Comparison of ENCODE assay signal across 37 cellular contexts in the genomic region with DNA sequence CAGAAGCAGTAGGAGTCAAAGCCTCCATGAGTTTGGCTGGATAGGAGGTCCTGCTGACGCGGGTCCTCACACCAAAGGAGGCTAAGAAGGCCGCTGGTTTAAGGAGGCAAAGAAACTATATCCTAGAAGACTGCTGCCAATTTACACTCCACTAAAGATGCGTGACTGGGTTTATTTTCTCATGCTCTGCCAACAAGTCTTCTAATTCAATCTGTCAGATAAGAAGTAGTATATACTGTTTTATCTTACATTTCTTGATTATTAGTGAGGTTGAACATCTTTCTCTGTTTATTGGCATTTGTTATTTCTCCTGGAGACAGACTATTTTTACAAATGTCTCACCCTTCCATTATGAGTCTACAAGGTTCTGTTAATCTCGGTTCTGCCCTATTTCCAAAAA.
"Had no signal": no experiment of that assay in that cellular context is flagged by ENCODE, and none has a peak within 500 bp of the region (broad histone marks: within the 10 kb centered on the region; RNA-seq: fewer than 3 reads in every experiment).

No MANE protein-coding gene starts in this region.

- H3K27me3 Mint-ChIP-seq: activated CD4-positive, alpha-beta memory T cell treated with anti-CD3 and anti-CD28 coated beads, Interleukin-2, amount 10 ng/mL, durations not matched to agents 7 days and 5 days; activated CD4-positive, alpha-beta T cell treated with anti-CD3 and anti-CD28 coated beads for 36 hours; activated CD4-positive, alpha-beta T cell treated with anti-CD3 and anti-CD28 coated beads, Interleukin-2, amount 10 ng/mL, durations not matched to agents 7 days and 5 days; activated CD8-positive, alpha-beta memory T cell treated with anti-CD3 and anti-CD28 coated beads, Interleukin-2, amount 10 ng/mL, durations not matched to agents 7 days and 5 days; activated naive CD4-positive, alpha-beta T cell treated with anti-CD3 and anti-CD28 coated beads, Interleukin-2, amount 10 ng/mL, durations not matched to agents 7 days and 5 days; activated naive CD4-positive, alpha-beta T cell treated with anti-CD3 and anti-CD28 coated beads, Interleukin-2, amount 50 U/mL, for 24 hours; activated naive CD8-positive, alpha-beta T cell; activated naive CD8-positive, alpha-beta T cell treated with anti-CD3 and anti-CD28 coated beads, Interleukin-2, amount 10 ng/mL, durations not matched to agents 7 days and 5 days; activated naive CD8-positive, alpha-beta T cell treated with anti-CD3 and anti-CD28 coated beads, Interleukin-2, amount 50 U/mL, for 24 hours; activated T-cell treated with anti-CD3 and anti-CD28 coated beads, Interleukin-2, amount 50 U/mL, for 24 hours; brain; central memory CD8-positive, alpha-beta T cell; T-cell had no signal

- H3K27ac ChIP-seq: ascending aorta, cardiac muscle cell, VCaP had no signal

- ATAC-seq: activated CD4-positive, alpha-beta T cell treated with anti-CD3 and anti-CD28 coated beads for 36 hours; activated CD4-positive, CD25-positive, alpha-beta regulatory T cell treated with anti-CD3 and anti-CD28 coated beads, Interleukin-2, amount 50 U/mL, for 24 hours; activated CD8-positive, alpha-beta memory T cell treated with anti-CD3 and anti-CD28 coated beads, Interleukin-2, amount 10 ng/mL, durations not matched to agents 7 days and 5 days; activated CD8-positive, alpha-beta T cell treated with anti-CD3 and anti-CD28 coated beads, Interleukin-2, amount 10 ng/mL, durations not matched to agents 7 days and 5 days; activated naive CD8-positive, alpha-beta T cell treated with anti-CD3 and anti-CD28 coated beads, Interleukin-2, amount 50 U/mL, for 24 hours; T-cell had no signal

- FAIRE-seq: TTC549 had no signal

- H3K4me1 Mint-ChIP-seq: activated CD4-positive, alpha-beta memory T cell treated with anti-CD3 and anti-CD28 coated beads, Interleukin-2, amount 10 ng/mL, durations not matched to agents 7 days and 5 days; activated CD4-positive, alpha-beta T cell treated with anti-CD3 and anti-CD28 coated beads, Interleukin-2, amount 10 ng/mL, durations not matched to agents 7 days and 5 days; activated CD8-positive, alpha-beta memory T cell treated with anti-CD3 and anti-CD28 coated beads, Interleukin-2, amount 10 ng/mL, durations not matched to agents 7 days and 5 days; activated naive CD4-positive, alpha-beta T cell treated with anti-CD3 and anti-CD28 coated beads, Interleukin-2, amount 10 ng/mL, durations not matched to agents 7 days and 5 days had no signal

- H3K27me3 ChIP-seq: ascending aorta, cardiac muscle cell had no signal

- DNase-seq: activated CD4-positive, alpha-beta memory T cell treated with anti-CD3 and anti-CD28 coated beads, Interleukin-2, amount 10 ng/mL, durations not matched to agents 7 days and 5 days; activated CD4-positive, alpha-beta T cell treated with anti-CD3 and anti-CD28 coated beads for 1 hour; activated CD4-positive, alpha-beta T cell treated with anti-CD3 and anti-CD28 coated beads for 36 hours; activated CD4-positive, alpha-beta T cell treated with anti-CD3 and anti-CD28 coated beads for 48 hours; activated CD4-positive, alpha-beta T cell treated with anti-CD3 and anti-CD28 coated beads, Interleukin-2, amount 10 ng/mL, durations not matched to agents 7 days and 5 days; activated CD4-positive, alpha-beta T cell treated with anti-CD3 and anti-CD28 coated beads, Interleukin-2, amount 50 U/mL, for 48 hours; activated CD4-positive, CD25-positive, alpha-beta regulatory T cell; activated CD8-positive, alpha-beta memory T cell treated with anti-CD3 and anti-CD28 coated beads for 24 hours; activated CD8-positive, alpha-beta memory T cell treated with anti-CD3 and anti-CD28 coated beads, Interleukin-2, amount 10 ng/mL, durations not matched to agents 7 days and 5 days; activated CD8-positive, alpha-beta memory T cell treated with anti-CD3 and anti-CD28 coated beads, Interleukin-2, amount 50 U/mL, for 48 hours; activated CD8-positive, alpha-beta T cell treated with anti-CD3 and anti-CD28 coated beads, Interleukin-2, amount 10 ng/mL, durations not matched to agents 7 days and 5 days; activated effector memory CD4-positive, alpha-beta T cell treated with Interleukin-2 at 50 U/mL for 16 hours; activated gamma-delta T cell; activated naive CD4-positive, alpha-beta T cell treated with anti-CD3 and anti-CD28 coated beads, Interleukin-2, amount 10 ng/mL, durations not matched to agents 7 days and 5 days; activated naive CD4-positive, alpha-beta T cell treated with Interleukin-2 at 50 U/mL for 16 hours; activated naive CD8-positive, alpha-beta T cell treated with anti-CD3 and anti-CD28 coated beads, Interleukin-2, amount 10 ng/mL, durations not matched to agents 7 days and 5 days; activated naive CD8-positive, alpha-beta T cell treated with anti-CD3 and anti-CD28 coated beads, Interleukin-2, amount 50 U/mL, for 24 hours; activated T-cell treated with anti-CD3 and anti-CD28 coated beads, Interleukin-2, amount 50 U/mL, for 24 hours; activated T-cell treated with anti-CD3 and anti-CD28 coated beads, Interleukin-2, amount 50 U/mL, for 48 hours; amygdala; anterior cingulate cortex; caudate nucleus; cerebellar nuclear complex; T-cell; T-helper 2 cell; T-helper 9 cell had no signal

- H3K27ac Mint-ChIP-seq: activated CD4-positive, alpha-beta memory T cell treated with anti-CD3 and anti-CD28 coated beads, Interleukin-2, amount 10 ng/mL, durations not matched to agents 7 days and 5 days; activated CD4-positive, alpha-beta T cell treated with anti-CD3 and anti-CD28 coated beads for 36 hours; activated CD4-positive, alpha-beta T cell treated with anti-CD3 and anti-CD28 coated beads, Interleukin-2, amount 10 ng/mL, durations not matched to agents 7 days and 5 days; activated CD8-positive, alpha-beta memory T cell treated with anti-CD3 and anti-CD28 coated beads, Interleukin-2, amount 10 ng/mL, durations not matched to agents 7 days and 5 days; activated CD8-positive, alpha-beta T cell treated with anti-CD3 and anti-CD28 coated beads, Interleukin-2, amount 10 ng/mL, durations not matched to agents 7 days and 5 days; activated naive CD4-positive, alpha-beta T cell treated with anti-CD3 and anti-CD28 coated beads, Interleukin-2, amount 10 ng/mL, durations not matched to agents 7 days and 5 days; activated naive CD4-positive, alpha-beta T cell treated with anti-CD3 and anti-CD28 coated beads, Interleukin-2, amount 50 U/mL, for 24 hours; activated naive CD8-positive, alpha-beta T cell; activated naive CD8-positive, alpha-beta T cell treated with anti-CD3 and anti-CD28 coated beads, Interleukin-2, amount 10 ng/mL, durations not matched to agents 7 days and 5 days; activated naive CD8-positive, alpha-beta T cell treated with anti-CD3 and anti-CD28 coated beads, Interleukin-2, amount 50 U/mL, for 24 hours; activated T-cell treated with anti-CD3 and anti-CD28 coated beads, Interleukin-2, amount 50 U/mL, for 24 hours; activated T-helper 2 cell treated with anti-CD3 and anti-CD28 coated beads, Interferon-gamma antibody, Interleukin-2, Interleukin-4, amounts not matched to agents 10 μg/mL and 5 μg/mL and 100 μg/mL, durations not matched to agents 14 hours and 24 hours and 36 hours; T-cell; T-helper 2 cell treated with Interferon-gamma antibody and Interleukin-4, amounts not matched to agents 5 μg/mL and 100 μg/mL, for 36 hours had no signal

- H3K36me3 ChIP-seq: ascending aorta, cardiac muscle cell had no signal

- H3K4me3 ChIP-seq: ascending aorta, cardiac muscle cell had no signal

- H3K4me1 ChIP-seq: ascending aorta had no signal

- H3K4me3 Mint-ChIP-seq: activated CD4-positive, alpha-beta memory T cell treated with anti-CD3 and anti-CD28 coated beads, Interleukin-2, amount 10 ng/mL, durations not matched to agents 7 days and 5 days; activated CD4-positive, alpha-beta T cell treated with anti-CD3 and anti-CD28 coated beads for 36 hours; activated CD4-positive, alpha-beta T cell treated with anti-CD3 and anti-CD28 coated beads, Interleukin-2, amount 10 ng/mL, durations not matched to agents 7 days and 5 days; activated CD8-positive, alpha-beta memory T cell treated with anti-CD3 and anti-CD28 coated beads, Interleukin-2, amount 10 ng/mL, durations not matched to agents 7 days and 5 days; activated CD8-positive, alpha-beta T cell treated with anti-CD3 and anti-CD28 coated beads, Interleukin-2, amount 10 ng/mL, durations not matched to agents 7 days and 5 days; activated naive CD4-positive, alpha-beta T cell treated with anti-CD3 and anti-CD28 coated beads, Interleukin-2, amount 10 ng/mL, durations not matched to agents 7 days and 5 days; activated naive CD4-positive, alpha-beta T cell treated with anti-CD3 and anti-CD28 coated beads, Interleukin-2, amount 50 U/mL, for 24 hours; activated naive CD8-positive, alpha-beta T cell; activated naive CD8-positive, alpha-beta T cell treated with anti-CD3 and anti-CD28 coated beads, Interleukin-2, amount 10 ng/mL, durations not matched to agents 7 days and 5 days; activated naive CD8-positive, alpha-beta T cell treated with anti-CD3 and anti-CD28 coated beads, Interleukin-2, amount 50 U/mL, for 24 hours; activated T-cell treated with anti-CD3 and anti-CD28 coated beads, Interleukin-2, amount 50 U/mL, for 24 hours; brain; central memory CD8-positive, alpha-beta T cell; T-cell; T-helper 2 cell treated with Interferon-gamma antibody and Interleukin-4, amounts not matched to agents 5 μg/mL and 100 μg/mL, for 36 hours had no signal
